In the genomic region with DNA sequence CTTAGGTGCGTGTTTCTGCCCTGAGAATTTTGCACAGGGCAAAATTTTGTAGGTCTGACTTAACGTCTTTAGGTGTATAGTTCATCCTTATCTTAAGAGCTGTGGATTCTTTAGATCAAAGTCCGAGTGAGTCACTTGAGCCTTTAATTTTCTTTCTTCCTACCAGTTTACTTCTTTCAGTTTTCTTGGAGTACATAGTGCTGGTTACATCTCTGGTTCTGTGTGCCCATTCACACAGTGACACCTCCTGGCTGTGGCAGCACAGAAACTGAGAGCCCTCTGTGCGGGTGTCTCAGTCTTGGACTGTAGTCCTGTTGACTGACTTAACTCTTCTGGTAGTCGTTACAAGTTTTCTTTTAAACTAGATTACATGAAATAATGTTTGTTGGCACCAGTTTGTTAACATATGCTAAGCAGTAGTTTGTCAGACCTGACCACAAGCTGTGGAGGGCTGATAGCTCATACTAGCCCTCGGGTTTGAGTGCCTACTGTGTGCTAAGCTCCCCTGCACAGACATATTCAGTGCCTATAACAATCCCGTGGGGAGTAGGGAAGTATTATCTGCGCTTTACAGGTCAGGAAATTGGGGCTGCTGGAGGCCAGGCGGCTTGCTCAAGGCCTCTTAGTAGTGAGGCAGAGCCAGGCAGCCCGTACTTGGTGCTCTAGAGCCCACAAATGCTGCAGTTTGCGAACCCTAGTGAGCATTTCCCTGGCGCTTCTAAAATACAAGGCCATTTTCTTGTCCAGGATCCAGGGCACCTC, we compare ENCODE assay signal across 8 cellular contexts. TPM values are rescaled to one million over a fixed set of nuclear protein-coding genes. Genes with fewer than 3 reads are reported as not detected.
DNase-seq lines count a peak whose midpoint lies in the region; ATAC-seq and TF ChIP-seq lines count a peak whose summit lies in the region.

No MANE protein-coding gene starts in this region.

- H3K27ac ChIP-seq in VCaP = peak overlapping the region; percentile 77
- H3K27ac ChIP-seq in mesodermal cell (ENCODE audit: low read depth, low read length, severe bottlenecking) = peak overlapping the region; percentile 54
- peak overlapping the region; percentile 92 to 96 (median 93) for H3K27ac ChIP-seq in stomach

- no peaks in the 10 kb centered on the region for H3K27me3 ChIP-seq in stomach

- TF ChIP-seq POLR2A in stomach (IDR thresholded peaks at IDR 0.05) = no peak

- DNase-seq in GM12864 (ENCODE audit: low read depth) = no peak
- peak; percentile 50 for DNase-seq in HuH-7 (ENCODE audit: low spot score)
- DNase-seq in dedifferentiated amniotic fluid mesenchymal stem cell (ENCODE audit: extremely low spot score) = peak; percentile 29
- peak; percentile 59 for DNase-seq in stomach
- no peak for DNase-seq in NCI-H345 treated with DMSO at 0.1 percent for 48 hours (lab: John Stamatoyannopoulos, UW; ENCODE audit: unreplicated experiment)

- H3K9me3 ChIP-seq in mesodermal cell (ENCODE audit: control insufficient read depth, low read length) = no peaks in the 10 kb centered on the region
- no peaks in the 10 kb centered on the region for H3K9me3 ChIP-seq in stomach

- ATAC-seq in HG02759 (IDR thresholded peaks at IDR 0.05; ENCODE audit: unreplicated experiment) = no peak

- WGBS in mesodermal cell (ENCODE audit: insufficient coverage in 2 of 2), 2 experiments = 57 to 70% methylated on average over 6 of the region's 12 CpGs
- WGBS in stomach, 5 donors = 8 to 23% (median 19%) methylated on average over 12 of the region's 12 CpGs

- H3K4me1 ChIP-seq in mesodermal cell (ENCODE audit: control insufficient read depth, insufficient read depth, low read length, poor library complexity, severe bottlenecking) (peaks cover 36% of the 10 kb centered on the region), stomach (peaks cover 45 to 79% (median 67%) of the 10 kb centered on the region in 4 donors)

- intact Hi-C loops in stomach (cut with DNase I; ENCODE audit: low total_unique reads) = no loop called here

- TF ChIP-seq EP300 in stomach (IDR thresholded peaks at IDR 0.05) = no peak

- TF ChIP-seq CTCF in GM12864 (IDR thresholded peaks at IDR 0.05; ENCODE audit: low read depth, low read length, missing control alignments) = peak; percentile 40
- TF ChIP-seq CTCF in VCaP (conservative IDR thresholded peaks at IDR 0.05) = peak; percentile 50
- TF ChIP-seq CTCF in stomach (IDR thresholded peaks at IDR 0.05) = peak in 2 of 7 experiments; percentile 31 to 32

- H3K36me3 ChIP-seq in mesodermal cell (ENCODE audit: control insufficient read depth, insufficient read depth, low read length) (peaks cover 18% of the 10 kb centered on the region), stomach (no peaks in the 10 kb centered on the region)

- peak overlapping the region; percentile 71 for H3K4me3 ChIP-seq in GM12864 (ENCODE audit: low read depth, low read length)
- H3K4me3 ChIP-seq in mesodermal cell (ENCODE audit: extremely low read depth, insufficient read depth, low read length, poor library complexity, severe bottlenecking) = peak overlapping the region; percentile 69
- H3K4me3 ChIP-seq in stomach = peak overlapping the region; percentile 93 to 96 (median 96)

RNA-seq across cellular contexts. Expression of a gene that starts 1.6 kb away (rescaled TPM):
- polyA plus RNA-seq in mesodermal cell (2013, experiment 1 of 2) = 59.4 TPM
- polyA plus RNA-seq in mesodermal cell (2013, experiment 2 of 2) = 55.6 TPM
- total RNA-seq in stomach = 100 to 1,000 TPM in 1 of 5 donors, 10 to 100 TPM in 3, 1 to 10 TPM in 1; 9.3 to 119 (median 27.2) TPM
- polyA plus RNA-seq in stomach = 10 to 100 TPM; 10.1 to 21.4 (median 17.9) TPM

Comparison
In these comparisons a context has a peak if more than half of its experiments do, and no peak if none do; other contexts are left out.
1. DNase-seq: peak in HuH-7 (single experiment), dedifferentiated amniotic fluid mesenchymal stem cell (single experiment) and stomach (single experiment); none in GM12864 (single experiment) and NCI-H345 treated with DMSO at 0.1 percent for 48 hours (single experiment).
2. Peak in every context shown above with its lines, with median percentiles within 50 percentile points of each other: H3K4me3 ChIP-seq and H3K27ac ChIP-seq.